19 cellular contexts compared by ENCODE assay signal in the genomic region with DNA sequence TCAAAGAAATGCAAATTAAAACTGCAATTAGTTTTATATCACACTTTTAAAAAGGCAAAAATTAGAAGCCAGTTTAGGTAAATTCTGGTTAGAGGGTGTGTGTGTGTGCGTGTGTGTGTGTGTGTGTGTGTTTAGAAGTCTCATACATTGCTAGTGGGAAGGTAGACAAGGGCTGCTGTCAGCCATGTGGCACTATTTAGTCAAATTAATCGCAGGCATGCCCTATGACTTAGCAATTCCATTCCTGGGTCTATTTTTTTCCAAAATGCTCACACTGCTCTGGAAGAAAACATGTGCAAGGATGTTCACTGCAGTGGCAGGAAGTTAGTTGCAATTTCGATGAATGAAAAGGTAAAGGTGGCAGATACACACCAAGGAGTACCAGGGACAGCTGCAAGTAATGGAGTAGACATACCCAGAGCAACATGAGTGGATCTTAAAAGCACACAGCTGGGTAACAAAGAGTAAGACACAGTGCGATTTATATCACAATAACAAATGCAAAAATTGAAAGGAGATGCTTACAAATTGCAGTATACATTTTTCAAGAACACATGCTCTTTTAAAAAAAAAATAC. TPM values are rescaled to one million over a fixed set of nuclear protein-coding genes. Genes with fewer than 3 reads are reported as not detected.
DNase-seq lines count a peak whose midpoint lies in the region; ATAC-seq and TF ChIP-seq lines count a peak whose summit lies in the region.
"Had no signal": no experiment of that assay in that cellular context is flagged by ENCODE, and none has a peak within 500 bp of the region (broad histone marks: within the 10 kb centered on the region; RNA-seq: fewer than 3 reads in every experiment).

No MANE protein-coding gene starts in this region.

- no peaks in the 10 kb centered on the region for H3K9me2 ChIP-seq in GM23248 (ENCODE audit: insufficient read depth)

- 17 to 21% methylated on average over 4 of the region's 4 CpGs for WGBS in GM23248 (ENCODE audit: low coverage in 1 of 2, low lambda C conversion rate in 2 of 2, missing lambda C conversion rate in 2 of 2), 2 experiments

- H3K27ac Mint-ChIP-seq in activated CD4-positive, alpha-beta T cell treated with anti-CD3 and anti-CD28 coated beads for 36 hours = no peak overlapping the region

- POLR2A ChIA-PET in activated CD4-positive, alpha-beta T cell treated with anti-CD3 and anti-CD28 coated beads for 36 hours (lab: Charles Lee) = no interaction called here

- H3K36me3 ChIP-seq in GM23248 (ENCODE audit: low read depth) (no peaks in the 10 kb centered on the region), upper lobe of right lung (no peaks in the 10 kb centered on the region)
- H3K36me3 ChIP-seq: SJCRH30 had no signal

- peak; percentile 91 for DNase-seq in AG10803 (ENCODE audit: low read depth)
- peak; percentile 40 for DNase-seq in GM23248
- peak; percentile 9 for DNase-seq in fibroblast of the conjunctiva (ENCODE audit: low read depth)
- DNase-seq in activated CD4-positive, alpha-beta T cell treated with anti-CD3 and anti-CD28 coated beads for 36 hours = no peak
- no peak for DNase-seq in globus pallidus (ENCODE audit: low spot score)
- DNase-seq in omental fat pad (ENCODE audit: low spot score) = no peak
- no peak for DNase-seq in upper lobe of right lung
- DNase-seq: DMS153, KG1, NCI-H1092 treated with DMSO at 0.1 percent for 48 hours, NCI-H187, NCI-H2171 treated with DMSO at 0.1 percent for 48 hours, NCI-H510A, RPMI8226, SJCRH30 had no signal

- peak overlapping the region; percentile 19 for H3K4me2 ChIP-seq in GM23248 (ENCODE audit: unreplicated experiment)

- no peaks in the 10 kb centered on the region for H4K20me1 ChIP-seq in GM23248 (ENCODE audit: insufficient read depth)

- no peak overlapping the region for H3K4me3 ChIP-seq in AG10803 (ENCODE audit: low read length)
- no peak overlapping the region for H3K4me3 ChIP-seq in GM23248
- no peak overlapping the region for H3K4me3 ChIP-seq in upper lobe of right lung
- H3K4me3 ChIP-seq: GM12878, SJCRH30 had no signal

- H3K27ac ChIP-seq in GM23248 (peak overlapping the region; percentile 59), upper lobe of right lung (no peak overlapping the region)
- H3K27ac ChIP-seq: C4-2B, SJCRH30 had no signal

- no peaks in the 10 kb centered on the region for H3K27me3 Mint-ChIP-seq in activated CD4-positive, alpha-beta T cell treated with anti-CD3 and anti-CD28 coated beads for 36 hours

- ATAC-seq in SK-N-SH treated with all-trans-retinoic acid at 6 μM for 48 hours (peak; percentile 59), omental fat pad (ENCODE audit: low FRiP score) (no peak), upper lobe of right lung (no peak)
- ATAC-seq in activated CD4-positive, alpha-beta T cell treated with anti-CD3 and anti-CD28 coated beads for 36 hours = no peak
- ATAC-seq: GM12878 had no signal

- H3K4me3 Mint-ChIP-seq in activated CD4-positive, alpha-beta T cell treated with anti-CD3 and anti-CD28 coated beads for 36 hours = no peak overlapping the region

- H3F3A ChIP-seq in GM23248 (ENCODE audit: insufficient read depth) = peaks cover 30% of the 10 kb centered on the region

- no peaks in the 10 kb centered on the region for H3K36me3 Mint-ChIP-seq in activated CD4-positive, alpha-beta T cell treated with anti-CD3 and anti-CD28 coated beads for 36 hours (ENCODE audit: low read depth)

- no peaks in the 10 kb centered on the region for H3K4me1 Mint-ChIP-seq in activated CD4-positive, alpha-beta T cell treated with anti-CD3 and anti-CD28 coated beads for 36 hours

- H3K79me2 ChIP-seq in GM23248 (ENCODE audit: insufficient read depth) = no peaks in the 10 kb centered on the region

- in situ Hi-C loops in GM23248 (cut with MboI) = no loop called here

- TF ChIP-seq CTCF in AG10803 (conservative IDR thresholded peaks at IDR 0.05; ENCODE audit: low read length) = no peak
- no peak for TF ChIP-seq CTCF in omental fat pad (IDR thresholded peaks at IDR 0.05)
- TF ChIP-seq CTCF in upper lobe of right lung (IDR thresholded peaks at IDR 0.05) = no peak

- H3K9ac ChIP-seq in GM23248 = no peak overlapping the region

- H3K9me3 ChIP-seq in GM23248 (ENCODE audit: low read depth) (no peaks in the 10 kb centered on the region), upper lobe of right lung (no peaks in the 10 kb centered on the region)
- H3K9me3 ChIP-seq: SJCRH30 had no signal

- H3K9me3 Mint-ChIP-seq in activated CD4-positive, alpha-beta T cell treated with anti-CD3 and anti-CD28 coated beads for 36 hours (ENCODE audit: low read depth) = no peaks in the 10 kb centered on the region

- no peak overlapping the region for H2AFZ ChIP-seq in GM23248

- H3K27me3 ChIP-seq in GM23248 (replicated peaks; ENCODE audit: insufficient read depth) (no peaks in the 10 kb centered on the region), upper lobe of right lung (no peaks in the 10 kb centered on the region)
- H3K27me3 ChIP-seq: SJCRH30 had no signal

- CTCF ChIA-PET in activated CD4-positive, alpha-beta T cell treated with anti-CD3 and anti-CD28 coated beads for 36 hours (lab: Charles Lee) = interaction anchor here (0.7 kb wide), 1 partner anchor 572 kb away, joined by 4 read pairs; no protein-coding TSS in a partner anchor

- intact Hi-C loops in activated CD4-positive, alpha-beta T cell treated with anti-CD3 and anti-CD28 coated beads for 36 hours (cut with DNase I, micrococcal nuclease) = no loop called here
- intact Hi-C loops in upper lobe of right lung (cut with DNase I) = no loop called here

- H3K4me1 ChIP-seq in GM23248 (ENCODE audit: insufficient read depth) = peaks cover 53% of the 10 kb centered on the region
- peaks cover 6% of the 10 kb centered on the region for H3K4me1 ChIP-seq in upper lobe of right lung

TF ChIP-seq in SK-N-SH treated with all-trans-retinoic acid at 6 μM for 48 hours, 23 proteins besides CTCF, POLR2A, EP300 and RAD21 (continues in another document):
- TF ChIP-seq, protein P1, sequence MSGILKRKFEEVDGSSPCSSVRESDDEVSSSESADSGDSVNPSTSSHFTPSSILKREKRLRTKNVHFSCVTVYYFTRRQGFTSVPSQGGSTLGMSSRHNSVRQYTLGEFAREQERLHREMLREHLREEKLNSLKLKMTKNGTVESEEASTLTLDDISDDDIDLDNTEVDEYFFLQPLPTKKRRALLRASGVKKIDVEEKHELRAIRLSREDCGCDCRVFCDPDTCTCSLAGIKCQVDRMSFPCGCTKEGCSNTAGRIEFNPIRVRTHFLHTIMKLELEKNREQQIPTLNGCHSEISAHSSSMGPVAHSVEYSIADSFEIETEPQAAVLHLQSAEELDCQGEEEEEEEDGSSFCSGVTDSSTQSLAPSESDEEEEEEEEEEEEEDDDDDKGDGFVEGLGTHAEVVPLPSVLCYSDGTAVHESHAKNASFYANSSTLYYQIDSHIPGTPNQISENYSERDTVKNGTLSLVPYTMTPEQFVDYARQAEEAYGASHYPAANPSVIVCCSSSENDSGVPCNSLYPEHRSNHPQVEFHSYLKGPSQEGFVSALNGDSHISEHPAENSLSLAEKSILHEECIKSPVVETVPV (CRISPR knock-in tag; IDR thresholded peaks at IDR 0.05) = no peak
- TF ChIP-seq SNAI2 (CRISPR knock-in tag; IDR thresholded peaks at IDR 0.05) = no peak
- TF ChIP-seq ISL1 (CRISPR knock-in tag; IDR thresholded peaks at IDR 0.05) = no peak
- TF ChIP-seq, protein P2, sequence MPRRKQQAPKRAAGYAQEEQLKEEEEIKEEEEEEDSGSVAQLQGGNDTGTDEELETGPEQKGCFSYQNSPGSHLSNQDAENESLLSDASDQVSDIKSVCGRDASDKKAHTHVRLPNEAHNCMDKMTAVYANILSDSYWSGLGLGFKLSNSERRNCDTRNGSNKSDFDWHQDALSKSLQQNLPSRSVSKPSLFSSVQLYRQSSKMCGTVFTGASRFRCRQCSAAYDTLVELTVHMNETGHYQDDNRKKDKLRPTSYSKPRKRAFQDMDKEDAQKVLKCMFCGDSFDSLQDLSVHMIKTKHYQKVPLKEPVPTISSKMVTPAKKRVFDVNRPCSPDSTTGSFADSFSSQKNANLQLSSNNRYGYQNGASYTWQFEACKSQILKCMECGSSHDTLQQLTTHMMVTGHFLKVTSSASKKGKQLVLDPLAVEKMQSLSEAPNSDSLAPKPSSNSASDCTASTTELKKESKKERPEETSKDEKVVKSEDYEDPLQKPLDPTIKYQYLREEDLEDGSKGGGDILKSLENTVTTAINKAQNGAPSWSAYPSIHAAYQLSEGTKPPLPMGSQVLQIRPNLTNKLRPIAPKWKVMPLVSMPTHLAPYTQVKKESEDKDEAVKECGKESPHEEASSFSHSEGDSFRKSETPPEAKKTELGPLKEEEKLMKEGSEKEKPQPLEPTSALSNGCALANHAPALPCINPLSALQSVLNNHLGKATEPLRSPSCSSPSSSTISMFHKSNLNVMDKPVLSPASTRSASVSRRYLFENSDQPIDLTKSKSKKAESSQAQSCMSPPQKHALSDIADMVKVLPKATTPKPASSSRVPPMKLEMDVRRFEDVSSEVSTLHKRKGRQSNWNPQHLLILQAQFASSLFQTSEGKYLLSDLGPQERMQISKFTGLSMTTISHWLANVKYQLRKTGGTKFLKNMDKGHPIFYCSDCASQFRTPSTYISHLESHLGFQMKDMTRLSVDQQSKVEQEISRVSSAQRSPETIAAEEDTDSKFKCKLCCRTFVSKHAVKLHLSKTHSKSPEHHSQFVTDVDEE (CRISPR knock-in tag; IDR thresholded peaks at IDR 0.05) = no peak
- TF ChIP-seq CSDC2 (CRISPR knock-in tag; IDR thresholded peaks at IDR 0.05) = no peak
- TF ChIP-seq, protein P3, sequence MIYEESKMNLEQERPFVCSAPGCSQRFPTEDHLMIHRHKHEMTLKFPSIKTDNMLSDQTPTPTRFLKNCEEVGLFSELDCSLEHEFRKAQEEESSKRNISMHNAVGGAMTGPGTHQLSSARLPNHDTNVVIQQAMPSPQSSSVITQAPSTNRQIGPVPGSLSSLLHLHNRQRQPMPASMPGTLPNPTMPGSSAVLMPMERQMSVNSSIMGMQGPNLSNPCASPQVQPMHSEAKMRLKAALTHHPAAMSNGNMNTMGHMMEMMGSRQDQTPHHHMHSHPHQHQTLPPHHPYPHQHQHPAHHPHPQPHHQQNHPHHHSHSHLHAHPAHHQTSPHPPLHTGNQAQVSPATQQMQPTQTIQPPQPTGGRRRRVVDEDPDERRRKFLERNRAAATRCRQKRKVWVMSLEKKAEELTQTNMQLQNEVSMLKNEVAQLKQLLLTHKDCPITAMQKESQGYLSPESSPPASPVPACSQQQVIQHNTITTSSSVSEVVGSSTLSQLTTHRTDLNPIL (CRISPR knock-in tag; IDR thresholded peaks at IDR 0.05; ENCODE audit: low read depth) = no peak
- TF ChIP-seq ZNF8 (CRISPR knock-in tag; IDR thresholded peaks at IDR 0.05) = no peak
- TF ChIP-seq TCF4 (CRISPR knock-in tag; IDR thresholded peaks at IDR 0.05; ENCODE audit: borderline replicate concordance) = no peak

RNA-seq across cellular contexts. Expression of a gene that starts 11.6 kb away (rescaled TPM):
- total RNA-seq in GM23248 (2014; rRNA removed; shearing (Covaris generic)) = not detected in 2 replicates
- not detected in 2 replicates for polyA plus RNA-seq in GM23248 (2016; fragmentation: Nextera tagmentation; extraction: Ambion mirVana)
- not detected for total RNA-seq in activated CD4-positive, alpha-beta T cell treated with anti-CD3 and anti-CD28 coated beads for 36 hours
- total RNA-seq in omental fat pad = not detected
- total RNA-seq in upper lobe of right lung = not detected
- total RNA-seq: GM12878, SJCRH30 had no signal
- polyA plus RNA-seq: GM12878 had no signal

RNA-seq across cellular contexts. Expression of a gene that starts 11.7 kb away (rescaled TPM):
- total RNA-seq in GM23248 (2014; rRNA removed; shearing (Covaris generic)) = not detected in 2 replicates
- polyA plus RNA-seq in GM23248 (2016; fragmentation: Nextera tagmentation; extraction: Ambion mirVana) = not detected in 2 replicates
- not detected for total RNA-seq in activated CD4-positive, alpha-beta T cell treated with anti-CD3 and anti-CD28 coated beads for 36 hours
- total RNA-seq in omental fat pad (not detected), upper lobe of right lung (not detected)
- total RNA-seq: GM12878, MCF 10A, SJCRH30 had no signal
- polyA plus RNA-seq: GM12878 had no signal

Comparison
In these comparisons a context has a peak if more than half of its experiments do, and no peak if none do; other contexts are left out.
1. DNase-seq: peak in AG10803 (single experiment), GM23248 (single experiment) and fibroblast of the conjunctiva (single experiment); none in activated CD4-positive, alpha-beta T cell treated with anti-CD3 and anti-CD28 coated beads for 36 hours (single experiment), globus pallidus (single experiment), omental fat pad (single experiment) and upper lobe of right lung (single experiment).